In the genomic region with DNA sequence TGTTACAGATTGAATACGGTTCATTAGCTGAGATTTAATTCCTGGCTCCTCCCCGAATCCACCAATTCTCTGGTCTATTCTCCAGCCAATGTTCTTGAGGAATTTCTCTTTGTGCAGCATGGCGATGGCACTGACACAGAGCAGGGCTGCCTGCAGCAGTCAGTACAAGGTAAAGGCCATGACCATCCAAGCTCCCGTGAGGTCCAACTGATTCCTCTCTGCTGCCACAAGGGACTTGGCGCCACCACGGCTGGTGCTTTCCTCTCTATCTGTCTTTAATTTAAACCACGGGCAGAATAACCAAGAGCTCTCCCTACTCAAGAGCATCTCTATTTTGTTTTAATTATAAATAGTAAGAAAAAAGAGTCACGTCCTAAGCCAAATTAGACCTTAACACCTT, we compare ENCODE assay signal across 17 cellular contexts. TPM values are rescaled to one million over a fixed set of nuclear protein-coding genes. Genes with fewer than 3 reads are reported as not detected.
A peak's percentile ranks its signal among the peaks of the same experiment; 100 is the strongest.
DNase-seq lines count a peak whose midpoint lies in the region; ATAC-seq and TF ChIP-seq lines count a peak whose summit lies in the region.
"Had no signal": no experiment of that assay in that cellular context is flagged by ENCODE, and none has a peak within 500 bp of the region (broad histone marks: within the 10 kb centered on the region; RNA-seq: fewer than 3 reads in every experiment).

No MANE protein-coding gene starts in this region.

- CTCF ChIA-PET in activated CD8-positive, alpha-beta T cell treated with anti-CD3 and anti-CD28 coated beads for 36 hours (lab: Charles Lee) = interaction anchor here (1.0 to 2.6 kb wide), 6 partner anchors 8 to 55 kb away, joined by 3 to 12 read pairs (median 4); a partner anchor contains a TSS

- no peak for TF ChIP-seq CTCF in activated CD8-positive, alpha-beta T cell treated with anti-CD3 and anti-CD28 coated beads for 36 hours (IDR thresholded peaks at IDR 0.05)
- no peak for TF ChIP-seq CTCF in brain microvascular endothelial cell (IDR thresholded peaks at IDR 0.05; ENCODE audit: low read depth, low read length, missing control alignments)

- H3K9ac ChIP-seq in BLaER1 treated with 17β-estradiol and CSF1 and Interleukin-3, amounts not matched to agents 10 nM and 100 nM = peak overlapping the region in 3 of 11 experiments; percentile 7 to 40 (median 25); a peak in 2 of 22 replicates

- no peaks in the 10 kb centered on the region for H3K9me3 Mint-ChIP-seq in activated CD4-positive, alpha-beta T cell treated with anti-CD3 and anti-CD28 coated beads, Interleukin-2, amount 10 ng/mL, durations not matched to agents 24 days and 14 days
- no peaks in the 10 kb centered on the region for H3K9me3 Mint-ChIP-seq in activated CD8-positive, alpha-beta T cell treated with anti-CD3 and anti-CD28 coated beads for 36 hours
- no peaks in the 10 kb centered on the region for H3K9me3 Mint-ChIP-seq in naive thymus-derived CD8-positive, alpha-beta T cell

- H3K4me1 Mint-ChIP-seq in activated CD4-positive, alpha-beta T cell treated with anti-CD3 and anti-CD28 coated beads, Interleukin-2, amount 10 ng/mL, durations not matched to agents 24 days and 14 days = peaks cover 44% of the 10 kb centered on the region
- H3K4me1 Mint-ChIP-seq in activated CD8-positive, alpha-beta T cell treated with anti-CD3 and anti-CD28 coated beads for 36 hours (ENCODE audit: low read depth) = peaks cover 64% of the 10 kb centered on the region
- H3K4me1 Mint-ChIP-seq in naive thymus-derived CD8-positive, alpha-beta T cell = peaks cover 23 to 76% (median 65%) of the 10 kb centered on the region in 4 donors

- no peak overlapping the region; a peak in 1 of 20 replicates for H3K4me3 ChIP-seq in BLaER1 treated with 17β-estradiol and CSF1 and Interleukin-3, amounts not matched to agents 10 nM and 100 nM
- no peak overlapping the region for H3K4me3 ChIP-seq in brain microvascular endothelial cell (ENCODE audit: low read depth, low read length)
- H3K4me3 ChIP-seq: dorsolateral prefrontal cortex had no signal

- H3K27ac Mint-ChIP-seq in activated CD4-positive, alpha-beta T cell treated with anti-CD3 and anti-CD28 coated beads, Interleukin-2, amount 10 ng/mL, durations not matched to agents 24 days and 14 days = peak overlapping the region; percentile 9
- H3K27ac Mint-ChIP-seq in activated CD8-positive, alpha-beta T cell treated with anti-CD3 and anti-CD28 coated beads for 36 hours = peak overlapping the region; percentile 90
- H3K27ac Mint-ChIP-seq in naive thymus-derived CD8-positive, alpha-beta T cell = peak overlapping the region; percentile 81 to 96 (median 93)

- POLR2A ChIA-PET in activated CD8-positive, alpha-beta T cell treated with anti-CD3 and anti-CD28 coated beads for 36 hours (lab: Charles Lee) = interaction anchor here (1.3 to 1.6 kb wide), 3 partner anchors 9 to 13 kb away, joined by 5 to 9 read pairs (median 5); no protein-coding TSS in a partner anchor
- POLR2A ChIA-PET in naive thymus-derived CD8-positive, alpha-beta T cell (lab: Charles Lee) = interaction anchor here (4.3 to 13.0 kb wide), 2 partner anchors 8 to 13 kb away, joined by 45 to 269 read pairs; a partner anchor contains a TSS

- intact Hi-C loops in activated CD4-positive, alpha-beta T cell treated with anti-CD3 and anti-CD28 coated beads, Interleukin-2, amount 10 ng/mL, durations not matched to agents 24 days and 14 days (cut with micrococcal nuclease) = loop anchor here (1.0 kb wide), 2 partner anchors 8 to 12 kb away; a partner anchor contains a TSS
- intact Hi-C loops in activated CD8-positive, alpha-beta T cell treated with anti-CD3 and anti-CD28 coated beads for 36 hours (cut with micrococcal nuclease) = no loop called here

- H3K4me3 Mint-ChIP-seq in activated CD4-positive, alpha-beta T cell treated with anti-CD3 and anti-CD28 coated beads, Interleukin-2, amount 10 ng/mL, durations not matched to agents 24 days and 14 days = peak overlapping the region; percentile 27
- peak overlapping the region; percentile 4 for H3K4me3 Mint-ChIP-seq in activated CD8-positive, alpha-beta T cell treated with anti-CD3 and anti-CD28 coated beads for 36 hours
- peak overlapping the region; percentile 70 to 87 (median 80) for H3K4me3 Mint-ChIP-seq in naive thymus-derived CD8-positive, alpha-beta T cell

- H4K20me1 ChIP-seq in BLaER1 treated with 17β-estradiol and CSF1 and Interleukin-3, amounts not matched to agents 10 nM and 100 nM = peaks cover 0 to 19% (median 0%) of the 10 kb centered on the region in 11 experiments; a peak in 6 of 22 replicates

- no peaks in the 10 kb centered on the region for H3K9me3 ChIP-seq in BLaER1 treated with 17β-estradiol and CSF1 and Interleukin-3, amounts not matched to agents 10 nM and 100 nM (replicated peaks in 1 of 11)

- H3K27me3 ChIP-seq in BLaER1 treated with 17β-estradiol and CSF1 and Interleukin-3, amounts not matched to agents 10 nM and 100 nM = peaks cover 0 to 97% (median 0%) of the 10 kb centered on the region in 11 experiments; a peak in 8 of 22 replicates
- no peaks in the 10 kb centered on the region for H3K27me3 ChIP-seq in brain microvascular endothelial cell (replicated peaks)
- H3K27me3 ChIP-seq: dorsolateral prefrontal cortex had no signal

- peaks cover 26 to 81% (median 55%) of the 10 kb centered on the region in 10 experiments for H3K4me1 ChIP-seq in BLaER1 treated with 17β-estradiol and CSF1 and Interleukin-3, amounts not matched to agents 10 nM and 100 nM

- ATAC-seq in activated CD8-positive, alpha-beta T cell treated with anti-CD3 and anti-CD28 coated beads for 36 hours = no peak
- peak in 1 of 2 donors; percentile 34 for ATAC-seq in naive thymus-derived CD8-positive, alpha-beta T cell
- no peak for ATAC-seq in GM18909 (IDR thresholded peaks at IDR 0.05; ENCODE audit: poor library complexity, unreplicated experiment)
- ATAC-seq: HCT116 had no signal

- H3K36me3 Mint-ChIP-seq in activated CD4-positive, alpha-beta T cell treated with anti-CD3 and anti-CD28 coated beads, Interleukin-2, amount 10 ng/mL, durations not matched to agents 24 days and 14 days (ENCODE audit: low read depth) = peaks cover 13% of the 10 kb centered on the region
- peaks cover 11% of the 10 kb centered on the region for H3K36me3 Mint-ChIP-seq in activated CD8-positive, alpha-beta T cell treated with anti-CD3 and anti-CD28 coated beads for 36 hours (ENCODE audit: low read depth)
- no peaks in the 10 kb centered on the region for H3K36me3 Mint-ChIP-seq in naive thymus-derived CD8-positive, alpha-beta T cell

- peak overlapping the region in 10 of 11 experiments; percentile 0 to 85 (median 78); a peak in 17 of 22 replicates for H3K4me2 ChIP-seq in BLaER1 treated with 17β-estradiol and CSF1 and Interleukin-3, amounts not matched to agents 10 nM and 100 nM

- H3K27me3 Mint-ChIP-seq in activated CD4-positive, alpha-beta T cell treated with anti-CD3 and anti-CD28 coated beads, Interleukin-2, amount 10 ng/mL, durations not matched to agents 24 days and 14 days = no peaks in the 10 kb centered on the region
- H3K27me3 Mint-ChIP-seq in activated CD8-positive, alpha-beta T cell treated with anti-CD3 and anti-CD28 coated beads for 36 hours = no peaks in the 10 kb centered on the region
- no peaks in the 10 kb centered on the region for H3K27me3 Mint-ChIP-seq in naive thymus-derived CD8-positive, alpha-beta T cell

- DNase-seq in activated CD4-positive, alpha-beta T cell treated with anti-CD3 and anti-CD28 coated beads, Interleukin-2, amount 10 ng/mL, durations not matched to agents 24 days and 14 days = no peak
- DNase-seq in activated CD4-positive, alpha-beta T cell treated with anti-CD3 and anti-CD28 coated beads, Interleukin-2, amount 50 U/mL, for 48 hours = no peak
- no peak for DNase-seq in activated CD8-positive, alpha-beta T cell treated with anti-CD3 and anti-CD28 coated beads for 36 hours
- DNase-seq in naive thymus-derived CD8-positive, alpha-beta T cell = no peak
- DNase-seq in AML-193 (lab: John Stamatoyannopoulos, UW) (no peak), brain microvascular endothelial cell (no peak)
- DNase-seq: dorsolateral prefrontal cortex; NCI-H1092 treated with DMSO at 0.1 percent for 48 hours; NCI-H2029; NCI-H345; NCI-H82; stimulated activated CD4-positive, alpha-beta T cell treated with anti-CD3 and anti-CD28 coated beads, Interleukin-4, amount 100 ng/mL, for 24 hours; T1000 had no signal

- no peaks in the 10 kb centered on the region; a peak in 1 of 22 replicates for H3K36me3 ChIP-seq in BLaER1 treated with 17β-estradiol and CSF1 and Interleukin-3, amounts not matched to agents 10 nM and 100 nM
- H3K36me3 ChIP-seq in brain microvascular endothelial cell (replicated peaks) = no peaks in the 10 kb centered on the region

- H3K27ac ChIP-seq in BLaER1 treated with 17β-estradiol and CSF1 and Interleukin-3, amounts not matched to agents 10 nM and 100 nM = no peak overlapping the region
- no peak overlapping the region for H3K27ac ChIP-seq in brain microvascular endothelial cell
- H3K27ac ChIP-seq: dorsolateral prefrontal cortex, epithelial cell of prostate had no signal

- in situ Hi-C loops in brain microvascular endothelial cell (cut with HindIII; ENCODE audit: low pct_ligation_motif_present, low sequenced_read_pairs) = no loop called here

RNA-seq across cellular contexts. Expression of a gene that starts 12.2 kb away (rescaled TPM):
- 9.7 and 11.1 TPM in 2 replicates for total RNA-seq in activated CD4-positive, alpha-beta T cell treated with anti-CD3 and anti-CD28 coated beads, Interleukin-2, amount 10 ng/mL, durations not matched to agents 24 days and 14 days
- 10 to 100 TPM; 13.8 to 16.3 TPM for total RNA-seq in activated CD8-positive, alpha-beta T cell treated with anti-CD3 and anti-CD28 coated beads for 36 hours
- 10 to 100 TPM; 28.7 to 30.9 TPM for total RNA-seq in naive thymus-derived CD8-positive, alpha-beta T cell
- 10 to 100 TPM; 12.0 to 15.6 (median 14.0) TPM for polyA plus RNA-seq in naive thymus-derived CD8-positive, alpha-beta T cell

RNA-seq across cellular contexts. Expression of a gene that starts 12.4 kb away (rescaled TPM):
- 56.6 and 60.9 TPM in 2 replicates for total RNA-seq in activated CD4-positive, alpha-beta T cell treated with anti-CD3 and anti-CD28 coated beads, Interleukin-2, amount 10 ng/mL, durations not matched to agents 24 days and 14 days
- total RNA-seq in activated CD8-positive, alpha-beta T cell treated with anti-CD3 and anti-CD28 coated beads for 36 hours = 10 to 100 TPM; 82.9 to 83.7 TPM
- total RNA-seq in naive thymus-derived CD8-positive, alpha-beta T cell = 100 to 1,000 TPM; 161 to 162 TPM
- polyA plus RNA-seq in naive thymus-derived CD8-positive, alpha-beta T cell = 100 to 1,000 TPM; 181 to 199 (median 190) TPM

Comparison
In these comparisons a context has a peak if more than half of its experiments do, and no peak if none do; other contexts are left out.
1. H3K27ac Mint-ChIP-seq: peak in every context shown above with its lines; median percentile 93 in naive thymus-derived CD8-positive, alpha-beta T cell; 90 in activated CD8-positive, alpha-beta T cell treated with anti-CD3 and anti-CD28 coated beads for 36 hours; 9 in activated CD4-positive, alpha-beta T cell treated with anti-CD3 and anti-CD28 coated beads, Interleukin-2, amount 10 ng/mL, durations not matched to agents 24 days and 14 days.
2. H3K4me3 Mint-ChIP-seq: peak in every context shown above with its lines; median percentile 80 in naive thymus-derived CD8-positive, alpha-beta T cell; 27 in activated CD4-positive, alpha-beta T cell treated with anti-CD3 and anti-CD28 coated beads, Interleukin-2, amount 10 ng/mL, durations not matched to agents 24 days and 14 days; 4 in activated CD8-positive, alpha-beta T cell treated with anti-CD3 and anti-CD28 coated beads for 36 hours.